Comparison of ENCODE assay signal across 24 cellular contexts in the genomic region with DNA sequence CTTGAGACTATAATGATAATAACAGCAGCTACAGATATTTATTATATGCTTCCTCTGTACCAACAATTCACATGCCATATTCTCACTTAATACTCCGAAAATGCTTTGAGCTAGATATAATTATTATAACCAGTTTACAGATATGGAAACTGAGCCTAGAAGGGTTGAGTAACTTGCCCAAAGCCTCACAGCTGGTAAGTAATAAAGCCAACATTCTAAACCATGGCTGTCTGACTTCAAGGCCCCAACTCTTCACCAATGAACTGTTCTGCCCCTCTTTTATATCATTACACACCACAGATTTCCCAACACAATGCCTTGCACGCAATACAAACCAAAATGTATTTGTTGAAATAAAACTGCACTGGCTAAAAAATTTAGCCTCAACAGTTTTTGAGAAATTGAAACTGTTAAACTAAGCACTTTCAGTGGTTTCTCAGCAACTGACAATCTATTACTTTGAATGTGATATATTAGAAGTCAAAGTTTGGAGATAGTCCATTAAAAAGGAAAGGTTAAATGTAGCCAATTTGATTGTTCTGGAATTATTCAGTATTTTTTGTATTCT.
"Had no signal": no experiment of that assay in that cellular context is flagged by ENCODE, and none has a peak within 500 bp of the region (broad histone marks: within the 10 kb centered on the region; RNA-seq: fewer than 3 reads in every experiment).

No MANE protein-coding gene starts in this region.

- ATAC-seq: activated CD4-positive, alpha-beta T cell treated with anti-CD3 and anti-CD28 coated beads for 36 hours; activated T-helper 17 cell treated with anti-CD3 and anti-CD28 coated beads, Interleukin-2, amount 50 U/mL, for 72 hours; left ventricle myocardium superior; natural killer cell treated with Interleukin-12 subunit alpha and Interleukin-12 subunit beta and Interleukin-15 and Interleukin-18, amount 100 ng/mL, for 72 hours; stimulated activated naive CD8-positive, alpha-beta T cell treated with anti-CD3 and anti-CD28 coated beads, Interleukin-15, Interleukin-2, amounts not matched to agents 100 U/mL and 50 U/mL, for 24 hours had no signal

- H3K79me2 ChIP-seq: hepatocyte had no signal

- H3K27ac ChIP-seq: adrenal gland, ascending aorta, brain microvascular endothelial cell, hepatocyte, ovary, prostate gland, upper lobe of left lung had no signal

- H3K9me3 ChIP-seq: adrenal gland, ascending aorta, ovary, prostate gland, spleen, upper lobe of left lung had no signal

- H3K4me3 ChIP-seq: adrenal gland, ascending aorta, hepatocyte, ovary, prostate gland, spleen, upper lobe of left lung had no signal

- FAIRE-seq: frontal cortex had no signal

- H3K4me1 ChIP-seq: adrenal gland, ascending aorta, prostate gland, spleen, upper lobe of left lung had no signal

- DNase-seq: activated B cell treated with CpG ODN at 0.5 μM for 24 hours; activated CD4-positive, alpha-beta T cell treated with anti-CD3 and anti-CD28 coated beads for 36 hours; activated CD4-positive, alpha-beta T cell treated with anti-CD3 and anti-CD28 coated beads, Interleukin-2, amount 50 U/mL, for 48 hours; activated naive CD4-positive, alpha-beta T cell; adrenal gland; brain microvascular endothelial cell; central memory CD4-positive, alpha-beta T cell; dermis blood vessel endothelial cell; effector memory CD4-positive, alpha-beta T cell; glutamatergic neuron; immature natural killer cell; left ventricle myocardium superior; midbrain; ovary; spleen; stimulated activated CD4-positive, alpha-beta T cell treated with anti-CD3 and anti-CD28 coated beads, Interleukin-4, amount 100 ng/mL, for 24 hours; stimulated activated naive CD8-positive, alpha-beta T cell treated with anti-CD3 and anti-CD28 coated beads, Interleukin-15, Interleukin-2, amounts not matched to agents 100 U/mL and 50 U/mL, for 24 hours; upper lobe of left lung had no signal

- H3K4me2 ChIP-seq: hepatocyte had no signal

- H3K27me3 ChIP-seq: adrenal gland, ascending aorta, brain microvascular endothelial cell, hepatocyte, ovary, spleen, upper lobe of left lung had no signal

- H3K36me3 ChIP-seq: adrenal gland, brain microvascular endothelial cell, ovary, prostate gland, upper lobe of left lung had no signal

- H2AFZ ChIP-seq: hepatocyte had no signal
